1 cellular context compared by ENCODE assay signal in the genomic region with DNA sequence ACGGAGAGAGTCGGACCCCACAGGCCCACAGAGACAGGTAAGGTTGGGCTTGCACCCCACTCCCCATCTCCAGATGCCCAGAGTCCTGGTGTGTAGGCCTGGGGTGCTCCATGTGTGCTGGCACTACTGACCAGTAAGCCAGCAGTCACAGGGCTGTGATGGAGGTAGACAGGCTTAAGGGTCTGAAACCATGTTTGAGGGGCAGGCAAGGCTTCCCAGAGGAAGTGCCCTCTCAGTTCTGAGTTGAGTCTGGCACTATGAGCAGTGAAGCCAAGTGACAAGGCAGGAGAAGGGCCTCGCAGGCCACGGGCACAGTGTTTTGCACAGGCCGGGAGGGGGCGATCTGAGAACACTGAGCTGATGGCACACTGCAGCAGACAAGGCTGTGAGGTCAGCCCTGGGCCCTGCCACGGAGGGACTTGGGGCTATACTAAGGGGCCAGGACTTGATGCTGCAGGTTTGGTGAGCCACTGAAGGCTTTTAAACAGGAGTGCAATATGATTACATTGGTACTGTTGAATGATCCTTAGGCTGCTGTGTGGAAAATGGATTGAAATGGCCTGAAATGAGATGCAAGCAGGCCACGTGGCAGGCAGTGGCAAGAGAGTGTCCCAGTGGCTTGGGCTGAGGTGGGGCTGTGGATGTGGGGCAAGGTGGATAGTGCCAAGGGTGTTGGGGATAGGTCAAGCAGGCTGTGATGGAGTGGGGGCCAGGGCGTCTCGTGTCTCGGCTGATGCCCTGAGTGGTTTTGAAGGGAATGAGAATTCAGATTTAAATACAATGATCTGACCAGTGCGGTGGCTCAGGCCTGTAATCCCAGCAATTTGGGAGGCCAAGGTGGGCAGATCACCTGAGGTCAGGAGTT.
TF ChIP-seq lines count a peak whose summit lies in the region.

No MANE protein-coding gene starts in this region.

TF ChIP-seq in HepG2, 621 proteins besides CTCF, POLR2A, EP300 and RAD21 (continued from another document and continues in another):
- TF ChIP-seq, protein P1, sequence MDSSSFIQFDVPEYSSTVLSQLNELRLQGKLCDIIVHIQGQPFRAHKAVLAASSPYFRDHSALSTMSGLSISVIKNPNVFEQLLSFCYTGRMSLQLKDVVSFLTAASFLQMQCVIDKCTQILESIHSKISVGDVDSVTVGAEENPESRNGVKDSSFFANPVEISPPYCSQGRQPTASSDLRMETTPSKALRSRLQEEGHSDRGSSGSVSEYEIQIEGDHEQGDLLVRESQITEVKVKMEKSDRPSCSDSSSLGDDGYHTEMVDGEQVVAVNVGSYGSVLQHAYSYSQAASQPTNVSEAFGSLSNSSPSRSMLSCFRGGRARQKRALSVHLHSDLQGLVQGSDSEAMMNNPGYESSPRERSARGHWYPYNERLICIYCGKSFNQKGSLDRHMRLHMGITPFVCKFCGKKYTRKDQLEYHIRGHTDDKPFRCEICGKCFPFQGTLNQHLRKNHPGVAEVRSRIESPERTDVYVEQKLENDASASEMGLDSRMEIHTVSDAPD (CRISPR knock-in tag; IDR thresholded peaks at IDR 0.05): no peak; the same call in 1 of the 2 replicates
- TF ChIP-seq, protein P2, sequence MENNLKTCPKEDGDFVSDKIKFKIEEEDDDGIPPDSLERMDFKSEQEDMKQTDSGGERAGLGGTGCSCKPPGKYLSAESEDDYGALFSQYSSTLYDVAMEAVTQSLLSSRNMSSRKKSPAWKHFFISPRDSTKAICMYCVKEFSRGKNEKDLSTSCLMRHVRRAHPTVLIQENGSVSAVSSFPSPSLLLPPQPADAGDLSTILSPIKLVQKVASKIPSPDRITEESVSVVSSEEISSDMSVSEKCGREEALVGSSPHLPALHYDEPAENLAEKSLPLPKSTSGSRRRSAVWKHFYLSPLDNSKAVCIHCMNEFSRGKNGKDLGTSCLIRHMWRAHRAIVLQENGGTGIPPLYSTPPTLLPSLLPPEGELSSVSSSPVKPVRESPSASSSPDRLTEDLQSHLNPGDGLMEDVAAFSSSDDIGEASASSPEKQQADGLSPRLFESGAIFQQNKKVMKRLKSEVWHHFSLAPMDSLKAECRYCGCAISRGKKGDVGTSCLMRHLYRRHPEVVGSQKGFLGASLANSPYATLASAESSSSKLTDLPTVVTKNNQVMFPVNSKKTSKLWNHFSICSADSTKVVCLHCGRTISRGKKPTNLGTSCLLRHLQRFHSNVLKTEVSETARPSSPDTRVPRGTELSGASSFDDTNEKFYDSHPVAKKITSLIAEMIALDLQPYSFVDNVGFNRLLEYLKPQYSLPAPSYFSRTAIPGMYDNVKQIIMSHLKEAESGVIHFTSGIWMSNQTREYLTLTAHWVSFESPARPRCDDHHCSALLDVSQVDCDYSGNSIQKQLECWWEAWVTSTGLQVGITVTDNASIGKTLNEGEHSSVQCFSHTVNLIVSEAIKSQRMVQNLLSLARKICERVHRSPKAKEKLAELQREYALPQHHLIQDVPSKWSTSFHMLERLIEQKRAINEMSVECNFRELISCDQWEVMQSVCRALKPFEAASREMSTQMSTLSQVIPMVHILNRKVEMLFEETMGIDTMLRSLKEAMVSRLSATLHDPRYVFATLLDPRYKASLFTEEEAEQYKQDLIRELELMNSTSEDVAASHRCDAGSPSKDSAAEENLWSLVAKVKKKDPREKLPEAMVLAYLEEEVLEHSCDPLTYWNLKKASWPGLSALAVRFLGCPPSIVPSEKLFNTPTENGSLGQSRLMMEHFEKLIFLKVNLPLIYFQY (CRISPR knock-in tag; IDR thresholded peaks at IDR 0.05; ENCODE audit: borderline replicate concordance): no peak
- TF ChIP-seq, protein P3, sequence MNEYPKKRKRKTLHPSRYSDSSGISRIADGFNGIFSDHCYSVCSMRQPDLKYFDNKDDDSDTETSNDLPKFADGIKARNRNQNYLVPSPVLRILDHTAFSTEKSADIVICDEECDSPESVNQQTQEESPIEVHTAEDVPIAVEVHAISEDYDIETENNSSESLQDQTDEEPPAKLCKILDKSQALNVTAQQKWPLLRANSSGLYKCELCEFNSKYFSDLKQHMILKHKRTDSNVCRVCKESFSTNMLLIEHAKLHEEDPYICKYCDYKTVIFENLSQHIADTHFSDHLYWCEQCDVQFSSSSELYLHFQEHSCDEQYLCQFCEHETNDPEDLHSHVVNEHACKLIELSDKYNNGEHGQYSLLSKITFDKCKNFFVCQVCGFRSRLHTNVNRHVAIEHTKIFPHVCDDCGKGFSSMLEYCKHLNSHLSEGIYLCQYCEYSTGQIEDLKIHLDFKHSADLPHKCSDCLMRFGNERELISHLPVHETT (CRISPR knock-in tag; conservative IDR thresholded peaks at IDR 0.05): 0 out of 2 replicates have a peak, but pooled peaks have one; percentile 49
- TF ChIP-seq MYNN (CRISPR knock-in tag; IDR thresholded peaks at IDR 0.05; ENCODE audit: low read depth) (no peak; the same call in 1 of the 2 replicates), ZNF335 (CRISPR knock-in tag; IDR thresholded peaks at IDR 0.05) (peak; percentile 58; the same call in 1 of the 2 replicates), UBTF (CRISPR knock-in tag; IDR thresholded peaks at IDR 0.05) (peak; percentile 78), KMT2B (CRISPR knock-in tag; IDR thresholded peaks at IDR 0.05) (0 out of 2 replicates have a peak, but pooled peaks have one; percentile 66), IKZF4 (CRISPR knock-in tag; IDR thresholded peaks at IDR 0.05; ENCODE audit: borderline replicate concordance, low read depth, not compliant biosample characterization) (peak; percentile 67), ZNF550 (CRISPR knock-in tag; IDR thresholded peaks at IDR 0.05; ENCODE audit: borderline replicate concordance) (no peak), ZNF780A (CRISPR knock-in tag; IDR thresholded peaks at IDR 0.05) (0 out of 2 replicates have a peak, but pooled peaks have one; percentile 18), KDM3A (CRISPR knock-in tag; IDR thresholded peaks at IDR 0.05; ENCODE audit: low read depth) (peak; percentile 27; the same call in 1 of the 2 replicates), MAFG (CRISPR knock-in tag; IDR thresholded peaks at IDR 0.05) (no peak), IRF2 (CRISPR knock-in tag; IDR thresholded peaks at IDR 0.05) (peak; percentile 81), TFAP4 (IDR thresholded peaks at IDR 0.05; ENCODE audit: borderline replicate concordance, low read depth) (no peak), CBX5 (CRISPR knock-in tag; IDR thresholded peaks at IDR 0.05; ENCODE audit: borderline replicate concordance) (peak; percentile 79; the same call in 1 of the 2 replicates), TEAD3 (CRISPR knock-in tag; optimal IDR thresholded peaks at IDR 0.05; ENCODE audit: borderline replicate concordance) (no peak), ZNF619 (CRISPR knock-in tag; IDR thresholded peaks at IDR 0.05) (peak; percentile 91; the same call in 1 of the 2 replicates), ZNF331 (CRISPR knock-in tag; IDR thresholded peaks at IDR 0.05) (peak; percentile 79), RXRB (CRISPR knock-in tag; IDR thresholded peaks at IDR 0.05; ENCODE audit: borderline replicate concordance) (peak; percentile 82; the same call in 1 of the 2 replicates), ZNF24 (IDR thresholded peaks at IDR 0.05) (0 out of 2 replicates have a peak, but pooled peaks have one; percentile 27), MIER3 (CRISPR knock-in tag; IDR thresholded peaks at IDR 0.05; ENCODE audit: borderline replicate concordance) (peak; percentile 80; the same call in 1 of the 2 replicates), ISX (CRISPR knock-in tag; conservative IDR thresholded peaks at IDR 0.05) (no peak), KAT8 (CRISPR knock-in tag; IDR thresholded peaks at IDR 0.05) (peak; percentile 63; the same call in 1 of the 2 replicates), ZNF564 (CRISPR knock-in tag; IDR thresholded peaks at IDR 0.05) (peak; percentile 66; the same call in 1 of the 2 replicates), ZNF773 (CRISPR knock-in tag; IDR thresholded peaks at IDR 0.05; ENCODE audit: borderline replicate concordance) (no peak), ZFY (CRISPR knock-in tag; IDR thresholded peaks at IDR 0.05) (peak; percentile 61), NFKBIZ (CRISPR knock-in tag; IDR thresholded peaks at IDR 0.05) (peak; percentile 73; the same call in 1 of the 2 replicates), KDM6A (CRISPR knock-in tag; IDR thresholded peaks at IDR 0.05; ENCODE audit: low read depth) (no peak), ZNF446 (CRISPR knock-in tag; IDR thresholded peaks at IDR 0.05) (no peak), SP1 (IDR thresholded peaks at IDR 0.05) (no peak), SP1 (CRISPR knock-in tag; IDR thresholded peaks at IDR 0.05) (peak; percentile 54; the same call in 1 of the 2 replicates), ESRRA (CRISPR knock-in tag; IDR thresholded peaks at IDR 0.05; ENCODE audit: low read depth) (0 out of 2 replicates have a peak, but pooled peaks have one; percentile 41), ATAD3A (CRISPR knock-in tag; IDR thresholded peaks at IDR 0.05) (no peak), IRX3 (CRISPR knock-in tag; IDR thresholded peaks at IDR 0.05; ENCODE audit: borderline replicate concordance, low read depth) (0 out of 2 replicates have a peak, but pooled peaks have one; percentile 38), SOX5 (CRISPR knock-in tag; IDR thresholded peaks at IDR 0.05; ENCODE audit: borderline replicate concordance) (0 out of 2 replicates have a peak, but pooled peaks have one; percentile 34), NFKB2 (CRISPR knock-in tag; IDR thresholded peaks at IDR 0.05; ENCODE audit: borderline replicate concordance) (peak; percentile 16; the same call in 1 of the 2 replicates), MIXL1 (CRISPR knock-in tag; IDR thresholded peaks at IDR 0.05) (peak; percentile 63; the same call in 1 of the 2 replicates), YY1 (IDR thresholded peaks at IDR 0.05; ENCODE audit: insufficient read depth, insufficient replicate concordance, low read depth, low read length) (peak; percentile 61), ZNF556 (CRISPR knock-in tag; IDR thresholded peaks at IDR 0.05; ENCODE audit: borderline replicate concordance) (peak; percentile 77; the same call in 1 of the 2 replicates), XRCC5 (optimal IDR thresholded peaks at IDR 0.05; ENCODE audit: low read length) (peak; percentile 90), ZNF883 (CRISPR knock-in tag; IDR thresholded peaks at IDR 0.05; ENCODE audit: not compliant biosample characterization) (peak; percentile 47), ZNF572 (CRISPR knock-in tag; IDR thresholded peaks at IDR 0.05) (0 out of 2 replicates have a peak, but pooled peaks have one; percentile 12), ZNF724P (CRISPR knock-in tag; IDR thresholded peaks at IDR 0.05; ENCODE audit: borderline replicate concordance) (peak; percentile 95), KMT2A (CRISPR knock-in tag; IDR thresholded peaks at IDR 0.05) (0 out of 2 replicates have a peak, but pooled peaks have one; percentile 69), ZNF747 (CRISPR knock-in tag; IDR thresholded peaks at IDR 0.05; ENCODE audit: borderline replicate concordance) (peak; percentile 72; the same call in 1 of the 2 replicates), ARNTL (CRISPR knock-in tag; IDR thresholded peaks at IDR 0.05) (0 out of 2 replicates have a peak, but pooled peaks have one; percentile 59)
- TF ChIP-seq, protein P4, sequence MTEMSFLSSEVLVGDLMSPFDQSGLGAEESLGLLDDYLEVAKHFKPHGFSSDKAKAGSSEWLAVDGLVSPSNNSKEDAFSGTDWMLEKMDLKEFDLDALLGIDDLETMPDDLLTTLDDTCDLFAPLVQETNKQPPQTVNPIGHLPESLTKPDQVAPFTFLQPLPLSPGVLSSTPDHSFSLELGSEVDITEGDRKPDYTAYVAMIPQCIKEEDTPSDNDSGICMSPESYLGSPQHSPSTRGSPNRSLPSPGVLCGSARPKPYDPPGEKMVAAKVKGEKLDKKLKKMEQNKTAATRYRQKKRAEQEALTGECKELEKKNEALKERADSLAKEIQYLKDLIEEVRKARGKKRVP (CRISPR knock-in tag; IDR thresholded peaks at IDR 0.05): no peak
- TF ChIP-seq, protein P5, sequence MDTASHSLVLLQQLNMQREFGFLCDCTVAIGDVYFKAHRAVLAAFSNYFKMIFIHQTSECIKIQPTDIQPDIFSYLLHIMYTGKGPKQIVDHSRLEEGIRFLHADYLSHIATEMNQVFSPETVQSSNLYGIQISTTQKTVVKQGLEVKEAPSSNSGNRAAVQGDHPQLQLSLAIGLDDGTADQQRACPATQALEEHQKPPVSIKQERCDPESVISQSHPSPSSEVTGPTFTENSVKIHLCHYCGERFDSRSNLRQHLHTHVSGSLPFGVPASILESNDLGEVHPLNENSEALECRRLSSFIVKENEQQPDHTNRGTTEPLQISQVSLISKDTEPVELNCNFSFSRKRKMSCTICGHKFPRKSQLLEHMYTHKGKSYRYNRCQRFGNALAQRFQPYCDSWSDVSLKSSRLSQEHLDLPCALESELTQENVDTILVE (CRISPR knock-in tag; IDR thresholded peaks at IDR 0.05): peak; percentile 73; the same call in 1 of the 2 replicates
- TF ChIP-seq, protein P6, sequence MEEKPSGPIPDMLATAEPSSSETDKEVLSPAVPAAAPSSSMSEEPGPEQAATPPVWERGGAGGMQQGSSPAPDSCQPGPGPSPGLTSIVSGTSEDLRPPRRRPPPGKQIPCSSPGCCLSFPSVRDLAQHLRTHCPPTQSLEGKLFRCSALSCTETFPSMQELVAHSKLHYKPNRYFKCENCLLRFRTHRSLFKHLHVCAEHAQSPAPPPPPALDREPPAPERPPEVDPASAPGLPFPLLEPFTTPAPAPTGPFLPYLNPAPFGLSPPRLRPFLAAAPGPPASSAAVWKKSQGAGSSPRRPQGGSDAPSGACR (CRISPR knock-in tag; IDR thresholded peaks at IDR 0.05): 0 out of 2 replicates have a peak, but pooled peaks have one; percentile 6
- TF ChIP-seq, protein P7, sequence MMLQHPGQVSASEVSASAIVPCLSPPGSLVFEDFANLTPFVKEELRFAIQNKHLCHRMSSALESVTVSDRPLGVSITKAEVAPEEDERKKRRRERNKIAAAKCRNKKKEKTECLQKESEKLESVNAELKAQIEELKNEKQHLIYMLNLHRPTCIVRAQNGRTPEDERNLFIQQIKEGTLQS (CRISPR knock-in tag; IDR thresholded peaks at IDR 0.05): 0 out of 2 replicates have a peak, but pooled peaks have one; percentile 31
